In genomic region chr6:44558315-44559227, GRCh38 we compare ENCODE assay signal across 26 cellular contexts.
DNase-seq lines count a peak whose midpoint lies in the region; ATAC-seq, FAIRE-seq and TF ChIP-seq lines count a peak whose summit lies in the region.
"Had no signal": no experiment of that assay in that cellular context is flagged by ENCODE, and none has a peak within 500 bp of the region (broad histone marks: within the 10 kb centered on the region; RNA-seq: fewer than 3 reads in every experiment).

No MANE protein-coding gene starts in this region.

- H3K36me3 ChIP-seq in mammary epithelial cell (ENCODE audit: insufficient read depth, low read length), result no peaks in the 10 kb centered on the region
- H3K36me3 ChIP-seq in transverse colon, result no peaks in the 10 kb centered on the region
- H3K36me3 ChIP-seq in upper lobe of left lung, result no peaks in the 10 kb centered on the region
- H3K36me3 ChIP-seq in HepG2 (replicated peaks in 1 of 2; ENCODE audit: control insufficient read depth in 1 of 2, insufficient read depth in 2 of 2, low read length in 2 of 2), result no peaks in the 10 kb centered on the region
- H3K36me3 ChIP-seq: lower lobe of right lung, tibial artery had no signal

- peak overlapping the region; percentile 69 for H3K27ac Mint-ChIP-seq in MCF 10A (ENCODE audit: low read depth, unreplicated experiment)
- H3K27ac Mint-ChIP-seq: activated CD4-positive, alpha-beta memory T cell treated with anti-CD3 and anti-CD28 coated beads, Interleukin-2, amount 10 ng/mL, durations not matched to agents 7 days and 5 days; dendritic cell treated with granulocyte-macrophage colony-stimulating factor and Interleukin-4, amounts not matched to agents 40 ng/mL and 50 ng/mL, for 4 days had no signal

- TF ChIP-seq RAD21 in HepG2 (CRISPR knock-in tag; IDR thresholded peaks at IDR 0.05), result no peak

- H3K79me2 ChIP-seq in mammary epithelial cell (ENCODE audit: insufficient read depth, low read length), result no peaks in the 10 kb centered on the region
- H3K79me2 ChIP-seq in HepG2 (ENCODE audit: insufficient read depth, low read length), result no peaks in the 10 kb centered on the region

- in situ Hi-C loops in mammary epithelial cell (cut with MboI; ENCODE audit: low sequenced_read_pairs in 2 of 2), result no loop called here
- in situ Hi-C loops in transverse colon (cut with MboI; ENCODE audit: low pct_ligation_motif_present in 1 of 4, low pct_unique_long_range_greater_than_20kb in 1 of 4, low sequenced_read_pairs in 3 of 4), result no loop called here
- in situ Hi-C loops in HepG2 (cut with HindIII; ENCODE audit: extremely low pct_ligation_motif_present, low pct_unique_long_range_greater_than_20kb), result no loop called here

- peaks cover 11% of the 10 kb centered on the region for H3K4me1 Mint-ChIP-seq in MCF 10A (ENCODE audit: insufficient read depth, unreplicated experiment)

- POLR2A ChIA-PET in MCF 10A (lab: Yijun Ruan, JAX), result no interaction called here
- POLR2A ChIA-PET in HepG2 (lab: Yijun Ruan, JAX), result no interaction called here

- peak; percentile 22 for TF ChIP-seq EP300 in transverse colon (IDR thresholded peaks at IDR 0.05; ENCODE audit: low read depth)
- TF ChIP-seq EP300 in upper lobe of left lung (IDR thresholded peaks at IDR 0.05), result peak in 1 of 4 donors; percentile 5
- no peak for TF ChIP-seq EP300 in HepG2 (IDR thresholded peaks at IDR 0.05; ENCODE audit: low read depth in 2 of 2, low read length in 2 of 2)
- TF ChIP-seq EP300 in HepG2 (CRISPR knock-in tag; IDR thresholded peaks at IDR 0.05; ENCODE audit: borderline replicate concordance), result no peak

- no peaks in the 10 kb centered on the region for H3K9me3 ChIP-seq in mammary epithelial cell (replicated peaks; ENCODE audit: insufficient read depth, low read length)
- no peaks in the 10 kb centered on the region for H3K9me3 ChIP-seq in transverse colon
- no peaks in the 10 kb centered on the region for H3K9me3 ChIP-seq in upper lobe of left lung
- no peaks in the 10 kb centered on the region for H3K9me3 ChIP-seq in HepG2 (ENCODE audit: low read length)
- H3K9me3 ChIP-seq: lower lobe of right lung, tibial artery had no signal

- H3K4me3 Mint-ChIP-seq in MCF 10A (ENCODE audit: unreplicated experiment), result no peak overlapping the region
- H3K4me3 Mint-ChIP-seq: activated CD4-positive, alpha-beta memory T cell treated with anti-CD3 and anti-CD28 coated beads, Interleukin-2, amount 10 ng/mL, durations not matched to agents 7 days and 5 days; dendritic cell treated with granulocyte-macrophage colony-stimulating factor and Interleukin-4, amounts not matched to agents 40 ng/mL and 50 ng/mL, for 4 days had no signal

- ATAC-seq in GM21381 (IDR thresholded peaks at IDR 0.05; ENCODE audit: unreplicated experiment), result no peak
- ATAC-seq in upper lobe of left lung (ENCODE audit: low FRiP score in 2 of 2), result no peak
- no peak for ATAC-seq in HepG2
- ATAC-seq: foreskin keratinocyte; lower lobe of right lung; stimulated activated naive CD8-positive, alpha-beta T cell treated with anti-CD3 and anti-CD28 coated beads, Interleukin-15, Interleukin-2, amounts not matched to agents 100 U/mL and 50 U/mL, for 24 hours had no signal

- H3K4me3 ChIP-seq in mammary epithelial cell (replicated peaks in 1 of 3; ENCODE audit: insufficient read depth in 1 of 3, low read depth in 2 of 3, low read length in 3 of 3), result no peak overlapping the region
- no peak overlapping the region for H3K4me3 ChIP-seq in fibroblast of pulmonary artery (replicated peaks; ENCODE audit: low read depth, low read length)
- no peak overlapping the region for H3K4me3 ChIP-seq in transverse colon
- no peak overlapping the region for H3K4me3 ChIP-seq in upper lobe of left lung
- H3K4me3 ChIP-seq in HepG2 (replicated peaks in 1 of 3; ENCODE audit: insufficient read depth in 1 of 3, low read depth in 2 of 3, low read length in 3 of 3), result no peak overlapping the region
- H3K4me3 ChIP-seq: lower lobe of right lung, tibial artery had no signal

- H3K9me3 Mint-ChIP-seq in MCF 10A (ENCODE audit: unreplicated experiment), result no peaks in the 10 kb centered on the region
- H3K9me3 Mint-ChIP-seq: activated CD4-positive, alpha-beta memory T cell treated with anti-CD3 and anti-CD28 coated beads, Interleukin-2, amount 10 ng/mL, durations not matched to agents 7 days and 5 days; dendritic cell treated with granulocyte-macrophage colony-stimulating factor and Interleukin-4, amounts not matched to agents 40 ng/mL and 50 ng/mL, for 4 days had no signal

- TF ChIP-seq POLR2A in transverse colon (IDR thresholded peaks at IDR 0.05) (no peak), upper lobe of left lung (IDR thresholded peaks at IDR 0.05) (no peak), HepG2 (IDR thresholded peaks at IDR 0.05; ENCODE audit: insufficient read depth in 1 of 2, low read depth in 2 of 2, low read length in 2 of 2) (no peak)

- H3K9ac ChIP-seq in mammary epithelial cell (ENCODE audit: insufficient read depth, low read length) (no peak overlapping the region), HepG2 (ENCODE audit: insufficient read depth, low read depth, low read length) (no peak overlapping the region)

- intact Hi-C loops in MCF 10A (cut with micrococcal nuclease) (no loop called here), mammary epithelial cell (cut with micrococcal nuclease) (no loop called here), transverse colon (cut with DNase I; ENCODE audit: low total_unique reads) (no loop called here), HepG2 (cut with micrococcal nuclease; ENCODE audit: unreplicated experiment) (no loop called here)

- H2AFZ ChIP-seq in mammary epithelial cell (ENCODE audit: low read depth, low read length), result no peak overlapping the region
- no peak overlapping the region for H2AFZ ChIP-seq in HepG2 (ENCODE audit: low read length)

- no peak for TF ChIP-seq CTCF in MCF 10A (IDR thresholded peaks at IDR 0.05; ENCODE audit: unreplicated experiment)
- no peak for TF ChIP-seq CTCF in mammary epithelial cell (conservative IDR thresholded peaks at IDR 0.05 in 1 of 2, IDR thresholded peaks at IDR 0.05 in 1 of 2; ENCODE audit: extremely low read depth in 1 of 2, insufficient read depth in 1 of 2, low read depth in 1 of 2, low read length in 2 of 2)
- no peak for TF ChIP-seq CTCF in VCaP (conservative IDR thresholded peaks at IDR 0.05)
- TF ChIP-seq CTCF in fibroblast of pulmonary artery (IDR thresholded peaks at IDR 0.05; ENCODE audit: low read length, missing control alignments), result no peak
- TF ChIP-seq CTCF in transverse colon (IDR thresholded peaks at IDR 0.05), result no peak
- no peak for TF ChIP-seq CTCF in upper lobe of left lung (IDR thresholded peaks at IDR 0.05)
- TF ChIP-seq CTCF in HepG2 (CRISPR knock-in tag; IDR thresholded peaks at IDR 0.05), result no peak

- no peak overlapping the region for H3K4me2 ChIP-seq in mammary epithelial cell (ENCODE audit: insufficient read depth, low read depth, low read length)
- H3K4me2 ChIP-seq in HepG2 (ENCODE audit: low read depth, low read length), result no peak overlapping the region

- CTCF ChIA-PET in MCF 10A (lab: Yijun Ruan, JAX) (interaction anchor here (0.6 to 0.7 kb wide), 2 partner anchors 60 to 750 kb away, joined by 3 read pairs; no protein-coding TSS in a partner anchor), mammary epithelial cell (lab: Charles Lee; ENCODE audit: low non-redundant PET) (no interaction called here), HepG2 (lab: Yijun Ruan, JAX; ENCODE audit: low intra/inter-chr PET ratio, low total read pairs) (no interaction called here)

- WGBS in mammary epithelial cell (ENCODE audit: low coverage, missing lambda C conversion rate), result 64% methylated on average over 3 of the region's 5 CpGs
- 0 to 30% methylated on average over 1 to 5 of the region's 5 CpGs for WGBS in transverse colon (ENCODE audit: low coverage in 1 of 2), 2 donors
- WGBS in upper lobe of left lung, 2 donors, result 42 to 44% methylated on average over 5 of the region's 5 CpGs
- WGBS in HepG2 (ENCODE audit: low lambda C conversion rate), result 8% methylated on average over 5 of the region's 5 CpGs

- no peaks in the 10 kb centered on the region for H3K36me3 Mint-ChIP-seq in MCF 10A (ENCODE audit: insufficient read depth, unreplicated experiment)

- DNase-seq in MCF 10A (ENCODE audit: unreplicated experiment) (no peak), mammary epithelial cell (no peak), fibroblast of pulmonary artery (ENCODE audit: low read depth) (peak; percentile 44), transverse colon (no peak), upper lobe of left lung (no peak), HepG2 (ENCODE audit: low spot score) (no peak)
- DNase-seq: activated CD4-positive, alpha-beta memory T cell treated with anti-CD3 and anti-CD28 coated beads, Interleukin-2, amount 10 ng/mL, durations not matched to agents 7 days and 5 days; activated CD4-positive, CD25-positive, alpha-beta regulatory T cell; activated effector memory CD4-positive, alpha-beta T cell treated with anti-CD3 and anti-CD28 coated beads, Interleukin-2, amount 50 U/mL, for 16 hours; activated T-cell treated with anti-CD3 and anti-CD28 coated beads for 4 hours; COR-L47; foreskin keratinocyte; hippocampal formation; lower lobe of right lung; NCI-H1105; stimulated activated CD4-positive, alpha-beta T cell treated with anti-CD3 and anti-CD28 coated beads, Interleukin-12 subunit alpha, Interleukin-12 subunit beta, amount 100 ng/mL, for 4 hours; stimulated activated CD4-positive, alpha-beta T cell treated with anti-CD3 and anti-CD28 coated beads, Interleukin-4, amount 100 ng/mL, for 4 hours; stimulated activated naive CD8-positive, alpha-beta T cell treated with anti-CD3 and anti-CD28 coated beads, Interleukin-15, Interleukin-2, amounts not matched to agents 100 U/mL and 50 U/mL, for 24 hours; T1000 had no signal

- no TSS peak for BruUV-seq in MCF 10A (replicated peaks; lab: Mats Ljungman, UMichigan)
- BruUV-seq in mammary epithelial cell (replicated peaks; lab: Mats Ljungman, UMichigan), result no TSS peak
- no TSS peak for BruUV-seq in HepG2 (replicated peaks; lab: Mats Ljungman, UMichigan)

- H3K4me1 ChIP-seq in mammary epithelial cell (ENCODE audit: insufficient read depth, low read length) (no peaks in the 10 kb centered on the region), transverse colon (peaks cover 0 to 19% (median 6%) of the 10 kb centered on the region in 4 donors), upper lobe of left lung (peaks cover 0 to 10% (median 6%) of the 10 kb centered on the region in 4 donors), HepG2 (ENCODE audit: insufficient read depth, low read length) (no peaks in the 10 kb centered on the region)
- H3K4me1 ChIP-seq: foreskin keratinocyte had no signal

- H3K27ac ChIP-seq in mammary epithelial cell (ENCODE audit: insufficient read depth, low read depth, low read length) (no peak overlapping the region), VCaP (peak overlapping the region; percentile 64), transverse colon (no peak overlapping the region), upper lobe of left lung (no peak overlapping the region), HepG2 (ENCODE audit: extremely low read length, insufficient read depth, low read length) (no peak overlapping the region)
- H3K27ac ChIP-seq: foreskin keratinocyte, lower lobe of right lung, RWPE1, tibial artery had no signal

- dilution Hi-C loops in mammary epithelial cell (cut with HindIII; ENCODE audit: low sequenced_read_pairs), result no loop called here

- no peaks in the 10 kb centered on the region for H3K27me3 ChIP-seq in mammary epithelial cell (ENCODE audit: insufficient read depth, low read length)
- H3K27me3 ChIP-seq in transverse colon, result peaks cover 18% of the 10 kb centered on the region
- H3K27me3 ChIP-seq in upper lobe of left lung, result peaks cover 0 to 8% (median 2%) of the 10 kb centered on the region in 4 donors
- H3K27me3 ChIP-seq in HepG2 (ENCODE audit: control insufficient read depth in 1 of 2, insufficient read depth in 2 of 2, low read length in 2 of 2), result peaks cover 2 to 65% of the 10 kb centered on the region in 2 experiments; a peak in 4 of 5 replicates

- no peak for FAIRE-seq in HepG2 (lab: Jason Lieb, UNC)
- FAIRE-seq: GM12891, islet of Langerhans had no signal

- no peaks in the 10 kb centered on the region for H4K20me1 ChIP-seq in mammary epithelial cell (ENCODE audit: insufficient read depth, low read length)
- no peaks in the 10 kb centered on the region for H4K20me1 ChIP-seq in HepG2 (ENCODE audit: insufficient read depth, low read length)

- H3K27me3 Mint-ChIP-seq in MCF 10A (ENCODE audit: insufficient read depth, unreplicated experiment), result no peaks in the 10 kb centered on the region
